10 cellular contexts compared by ENCODE assay signal in genomic region chr1:15062479-15063099, GRCh38.
A peak's percentile ranks its signal among the peaks of the same experiment; 100 is the strongest.
DNase-seq lines count a peak whose midpoint lies in the region; ATAC-seq, FAIRE-seq and TF ChIP-seq lines count a peak whose summit lies in the region.
"Had no signal": no experiment of that assay in that cellular context is flagged by ENCODE, and none has a peak within 500 bp of the region (broad histone marks: within the 10 kb centered on the region; RNA-seq: fewer than 3 reads in every experiment).

No MANE protein-coding gene starts in this region.

- CTCF ChIA-PET in GM12878 (lab: Yijun Ruan, JAX), result interaction anchor here (0.7 to 1.4 kb wide), 3 partner anchors 9 to 243 kb away, joined by 3 to 4 read pairs (median 3); no protein-coding TSS in a partner anchor

- H3K9me3 Mint-ChIP-seq in stimulated activated memory B cell treated with anti-CD40 and anti-IgM and Interleukin-4, amounts not matched to agents 10 μg/mL and 1 μg/mL and 100 μg/mL, for 72 hours, result peaks cover 4% of the 10 kb centered on the region

- RAD21 ChIA-PET in GM12878 (lab: Charles Lee; ENCODE audit: unreplicated experiment), result no interaction called here

- peaks cover 7% of the 10 kb centered on the region for H3K27me3 Mint-ChIP-seq in stimulated activated memory B cell treated with anti-CD40 and anti-IgM and Interleukin-4, amounts not matched to agents 10 μg/mL and 1 μg/mL and 100 μg/mL, for 72 hours

- no peaks in the 10 kb centered on the region for H3K36me3 Mint-ChIP-seq in stimulated activated memory B cell treated with anti-CD40 and anti-IgM and Interleukin-4, amounts not matched to agents 10 μg/mL and 1 μg/mL and 100 μg/mL, for 72 hours

- no peak overlapping the region for H3K27ac ChIP-seq in C4-2B
- H3K27ac ChIP-seq in HL-60 (replicated peaks), result no peak overlapping the region
- H3K27ac ChIP-seq in GM12878 (ENCODE audit: control insufficient read depth, insufficient read depth), result no peak overlapping the region
- no peak overlapping the region for H3K27ac ChIP-seq in right lobe of liver

- no peaks in the 10 kb centered on the region for H3K4me1 Mint-ChIP-seq in stimulated activated memory B cell treated with anti-CD40 and anti-IgM and Interleukin-4, amounts not matched to agents 10 μg/mL and 1 μg/mL and 100 μg/mL, for 72 hours

- DNase-seq in HL-60 (ENCODE audit: low read depth in 1 of 2, low spot score in 1 of 2) (no peak), GM12878 (ENCODE audit: low read depth, low spot score) (no peak), right lobe of liver (no peak), midbrain (lab: John Stamatoyannopoulos, UW) (no peak)
- DNase-seq: foreskin melanocyte had no signal

- TF ChIP-seq CTCF in C4-2B (conservative IDR thresholded peaks at IDR 0.05) (peak; percentile 59), HL-60 (IDR thresholded peaks at IDR 0.05; ENCODE audit: insufficient read depth, low read length) (peak; percentile 21), GM12878 (IDR thresholded peaks at IDR 0.05 in 2 of 3, conservative IDR thresholded peaks at IDR 0.05 in 1 of 3; ENCODE audit: control insufficient read depth in 2 of 3, extremely low read depth in 1 of 3, insufficient read depth in 1 of 3, low read depth in 3 of 3, low read length in 3 of 3) (peak in 2 of 3 experiments; percentile 41 to 57; a peak in 3 of 6 replicates), right lobe of liver (IDR thresholded peaks at IDR 0.05) (peak; percentile 8 to 36 (median 16))

- H3K27ac Mint-ChIP-seq in stimulated activated memory B cell treated with anti-CD40 and anti-IgM and Interleukin-4, amounts not matched to agents 10 μg/mL and 1 μg/mL and 100 μg/mL, for 72 hours, result no peak overlapping the region

- in situ Hi-C loops in GM12878 (cut with MboI), result no loop called here

- no peak for TF ChIP-seq EP300 in GM12878 (IDR thresholded peaks at IDR 0.05; ENCODE audit: borderline replicate concordance in 1 of 2, control insufficient read depth in 1 of 2, low read depth in 2 of 2, low read length in 2 of 2)

- BruUV-seq in GM12878 (replicated peaks; lab: Mats Ljungman, UMichigan), result no TSS peak

- TF ChIP-seq RAD21 in GM12878 (IDR thresholded peaks at IDR 0.05; ENCODE audit: insufficient read depth, low read depth, low read length), result no peak

- 33% methylated on average over 6 of the region's 6 CpGs for WGBS in GM12878 (ENCODE audit: insufficient coverage, insufficient replicate concordance, low lambda C conversion rate, missing lambda C conversion rate)
- 69% methylated on average over 4 of the region's 6 CpGs for WGBS in right lobe of liver (ENCODE audit: insufficient coverage, low coverage, low lambda C conversion rate, missing lambda C conversion rate)

- ATAC-seq in GM12878 (no peak), right lobe of liver (no peak), GM19035 (IDR thresholded peaks at IDR 0.05; ENCODE audit: unreplicated experiment) (no peak), GM18498 (IDR thresholded peaks at IDR 0.05; ENCODE audit: unreplicated experiment) (no peak)
- ATAC-seq in stimulated activated memory B cell treated with anti-CD40 and anti-IgM and Interleukin-4, amounts not matched to agents 10 μg/mL and 1 μg/mL and 100 μg/mL, for 72 hours, result no peak

- H3K4me3 ChIP-seq in HL-60 (replicated peaks; ENCODE audit: insufficient read depth, low read length) (no peak overlapping the region), GM12878 (no peak overlapping the region), right lobe of liver (no peak overlapping the region)

- H3K79me2 ChIP-seq in GM12878 (ENCODE audit: control insufficient read depth, insufficient read depth, low read length), result no peaks in the 10 kb centered on the region

- H3K9me3 ChIP-seq in GM12878 (replicated peaks; ENCODE audit: control insufficient read depth, insufficient read depth, low read length) (no peaks in the 10 kb centered on the region; the same call in 2 of the 3 replicates), right lobe of liver (no peaks in the 10 kb centered on the region)

- no peak overlapping the region for H3K9ac ChIP-seq in GM12878 (ENCODE audit: control insufficient read depth, insufficient read depth, low read length)

- no peaks in the 10 kb centered on the region for H3K27me3 ChIP-seq in HL-60 (ENCODE audit: insufficient read depth, poor library complexity, severe bottlenecking)
- H3K27me3 ChIP-seq in GM12878 (replicated peaks in 1 of 2; ENCODE audit: control insufficient read depth in 2 of 2, insufficient read depth in 2 of 2, low read length in 1 of 2), result no peaks in the 10 kb centered on the region
- H3K27me3 ChIP-seq in right lobe of liver, result no peaks in the 10 kb centered on the region

- POLR2A ChIA-PET in GM12878 (lab: Charles Lee), result no interaction called here

- H3K36me3 ChIP-seq in GM12878 (ENCODE audit: control insufficient read depth in 2 of 2, insufficient read depth in 2 of 2, low read length in 1 of 2) (no peaks in the 10 kb centered on the region; a peak in 1 of 4 replicates), right lobe of liver (no peaks in the 10 kb centered on the region)

- H3K4me1 ChIP-seq in GM12878 (ENCODE audit: control insufficient read depth, insufficient read depth, low read length) (no peaks in the 10 kb centered on the region), right lobe of liver (no peaks in the 10 kb centered on the region)

- FAIRE-seq in GM12878 (lab: Jason Lieb, UNC), result peak; percentile 59
- FAIRE-seq: H54 had no signal

- TF ChIP-seq POLR2A in GM12878 (IDR thresholded peaks at IDR 0.05; ENCODE audit: low read depth, low read length) (no peak), right lobe of liver (IDR thresholded peaks at IDR 0.05) (no peak)

- H3K4me3 Mint-ChIP-seq in stimulated activated memory B cell treated with anti-CD40 and anti-IgM and Interleukin-4, amounts not matched to agents 10 μg/mL and 1 μg/mL and 100 μg/mL, for 72 hours, result no peak overlapping the region

- intact Hi-C loops in GM12878 (cut with micrococcal nuclease; ENCODE audit: unreplicated experiment), result no loop called here
- intact Hi-C loops in right lobe of liver (cut with DNase I), result no loop called here

- SMC1A ChIA-PET in GM12878 (lab: Charles Lee; ENCODE audit: uncharacterized antibody, unreplicated experiment), result interaction anchor here (0.8 kb wide), 1 partner anchor 24 kb away, joined by 3 read pairs; no protein-coding TSS in a partner anchor

- H3K4me2 ChIP-seq in GM12878 (ENCODE audit: control insufficient read depth, insufficient read depth), result no peak overlapping the region

- no peak overlapping the region for H2AFZ ChIP-seq in GM12878 (ENCODE audit: control insufficient read depth, low read depth, low read length)

- no peaks in the 10 kb centered on the region for H4K20me1 ChIP-seq in GM12878 (ENCODE audit: control insufficient read depth, insufficient read depth)

TF ChIP-seq in GM12878, 131 proteins besides CTCF, POLR2A, EP300 and RAD21:
- TF ChIP-seq HDAC6 (IDR thresholded peaks at IDR 0.05; ENCODE audit: unreplicated experiment) (no peak), SMC3 (IDR thresholded peaks at IDR 0.05; ENCODE audit: borderline replicate concordance, low read length) (peak; percentile 23; the same call in 1 of the 2 replicates)
